Comparison of ENCODE assay signal across 9 cellular contexts in genomic region chr15:91866971-91867372, GRCh38. TPM values are rescaled to one million over a fixed set of nuclear protein-coding genes. Genes with fewer than 3 reads are reported as not detected.
DNase-seq lines count a peak whose midpoint lies in the region; ATAC-seq, FAIRE-seq and TF ChIP-seq lines count a peak whose summit lies in the region.
"Had no signal": no experiment of that assay in that cellular context is flagged by ENCODE, and none has a peak within 500 bp of the region (broad histone marks: within the 10 kb centered on the region; RNA-seq: fewer than 3 reads in every experiment).

No MANE protein-coding gene starts in this region.

- TF ChIP-seq CTCF in left lung (IDR thresholded peaks at IDR 0.05) (no peak), GM13977 (IDR thresholded peaks at IDR 0.05; ENCODE audit: extremely low read depth, insufficient read depth, missing control alignments) (no peak)

- intact Hi-C loops in left lung (cut with DNase I), result loop anchor here in 1 of 2 donors (10.0 kb wide), 1 partner anchor 78 kb away; no protein-coding TSS in a partner anchor

- no peak overlapping the region for H3K27ac Mint-ChIP-seq in activated T-cell treated with anti-CD3 and anti-CD28 coated beads, Interleukin-2, amount 50 U/mL, for 24 hours

- peak overlapping the region; percentile 10 for H3K4me3 Mint-ChIP-seq in activated T-cell treated with anti-CD3 and anti-CD28 coated beads, Interleukin-2, amount 50 U/mL, for 4 hours
- no peak overlapping the region for H3K4me3 Mint-ChIP-seq in activated T-cell treated with anti-CD3 and anti-CD28 coated beads, Interleukin-2, amount 50 U/mL, for 24 hours

- ATAC-seq in activated T-cell treated with anti-CD3 and anti-CD28 coated beads, Interleukin-2, amount 50 U/mL, for 4 hours, result no peak
- ATAC-seq in left lung, result peak; percentile 88

- no peak overlapping the region for H3K4me3 ChIP-seq in left lung

- peaks cover 4% of the 10 kb centered on the region for H3K36me3 Mint-ChIP-seq in activated T-cell treated with anti-CD3 and anti-CD28 coated beads, Interleukin-2, amount 50 U/mL, for 4 hours (ENCODE audit: insufficient read depth)
- no peaks in the 10 kb centered on the region for H3K36me3 Mint-ChIP-seq in activated T-cell treated with anti-CD3 and anti-CD28 coated beads, Interleukin-2, amount 50 U/mL, for 24 hours (ENCODE audit: low read depth)

- no peaks in the 10 kb centered on the region for H3K9me3 ChIP-seq in left lung

- in situ Hi-C loops in GM13977 (cut with MboI; ENCODE audit: low pct_unique_long_range_greater_than_20kb, low sequenced_read_pairs, unreplicated experiment), result no loop called here

- peak overlapping the region; percentile 72 to 83 for H3K27ac ChIP-seq in left lung

- no peak for DNase-seq in activated T-cell treated with anti-CD3 and anti-CD28 coated beads, Interleukin-2, amount 50 U/mL, for 4 hours
- DNase-seq in activated T-cell treated with anti-CD3 and anti-CD28 coated beads, Interleukin-2, amount 50 U/mL, for 24 hours, result no peak
- peak; percentile 19 for DNase-seq in astrocyte of the hippocampus (ENCODE audit: low read depth, low spot score)
- DNase-seq in left lung, result peak; percentile 83 to 86
- peak; percentile 18 for DNase-seq in urothelium cell line (ENCODE audit: low spot score)
- no peak for DNase-seq in activated T-cell treated with anti-CD3 and anti-CD28 coated beads for 4 hours
- no peak for DNase-seq in CD1c-positive myeloid dendritic cell (ENCODE audit: extremely low spot score)
- DNase-seq in GM13977 (ENCODE audit: low spot score), result no peak

- peaks cover 80% of the 10 kb centered on the region for H3K4me1 Mint-ChIP-seq in activated T-cell treated with anti-CD3 and anti-CD28 coated beads, Interleukin-2, amount 50 U/mL, for 4 hours (ENCODE audit: low read depth)
- peaks cover 75% of the 10 kb centered on the region for H3K4me1 Mint-ChIP-seq in activated T-cell treated with anti-CD3 and anti-CD28 coated beads, Interleukin-2, amount 50 U/mL, for 24 hours (ENCODE audit: low read depth)

- H3K27me3 Mint-ChIP-seq in activated T-cell treated with anti-CD3 and anti-CD28 coated beads, Interleukin-2, amount 50 U/mL, for 4 hours (ENCODE audit: low read depth), result no peaks in the 10 kb centered on the region
- peaks cover 5% of the 10 kb centered on the region for H3K27me3 Mint-ChIP-seq in activated T-cell treated with anti-CD3 and anti-CD28 coated beads, Interleukin-2, amount 50 U/mL, for 24 hours
- H3K27me3 Mint-ChIP-seq: CD4-positive, CD25-positive, alpha-beta regulatory T cell had no signal

- H3K4me1 ChIP-seq in left lung, result peaks cover 32 to 81% of the 10 kb centered on the region in 2 donors

- H3K27me3 ChIP-seq in left lung, result no peaks in the 10 kb centered on the region

- H3K9me3 Mint-ChIP-seq in activated T-cell treated with anti-CD3 and anti-CD28 coated beads, Interleukin-2, amount 50 U/mL, for 4 hours, result peaks cover 4% of the 10 kb centered on the region
- H3K9me3 Mint-ChIP-seq in activated T-cell treated with anti-CD3 and anti-CD28 coated beads, Interleukin-2, amount 50 U/mL, for 24 hours, result no peaks in the 10 kb centered on the region
- H3K9me3 Mint-ChIP-seq: CD4-positive, CD25-positive, alpha-beta regulatory T cell had no signal

- peak; percentile 76 for FAIRE-seq in urothelium cell line (lab: Jason Lieb, UNC)

- no peaks in the 10 kb centered on the region for H3K36me3 ChIP-seq in left lung

RNA-seq across cellular contexts. Expression of gene SLCO3A1, which starts 13.5 kb away (rescaled TPM):
- total RNA-seq in activated T-cell treated with anti-CD3 and anti-CD28 coated beads, Interleukin-2, amount 50 U/mL, for 4 hours, result 1 to 10 TPM; 3.6 to 6.1 (median 4.8) TPM
- 10 to 100 TPM; 48.4 to 49.0 TPM for total RNA-seq in left lung

Comparison
In these comparisons a context has a peak if more than half of its experiments do, and no peak if none do; other contexts are left out.
1. DNase-seq: peak in astrocyte of the hippocampus (single experiment), left lung (2 of 2) and urothelium cell line (single experiment); none in activated T-cell treated with anti-CD3 and anti-CD28 coated beads, Interleukin-2, amount 50 U/mL, for 4 hours (single experiment), activated T-cell treated with anti-CD3 and anti-CD28 coated beads, Interleukin-2, amount 50 U/mL, for 24 hours (single experiment), activated T-cell treated with anti-CD3 and anti-CD28 coated beads for 4 hours (single experiment), CD1c-positive myeloid dendritic cell (single experiment) and GM13977 (single experiment).
2. RNA of gene SLCO3A1, which starts 13.5 kb away (total RNA-seq): 48.4 to 49.0 TPM in left lung; 3.6 to 6.1 TPM in activated T-cell treated with anti-CD3 and anti-CD28 coated beads, Interleukin-2, amount 50 U/mL, for 4 hours; every median in the first group is over 4 times any median in the second.